Comparison of ENCODE assay signal across 9 cellular contexts in the genomic region with DNA sequence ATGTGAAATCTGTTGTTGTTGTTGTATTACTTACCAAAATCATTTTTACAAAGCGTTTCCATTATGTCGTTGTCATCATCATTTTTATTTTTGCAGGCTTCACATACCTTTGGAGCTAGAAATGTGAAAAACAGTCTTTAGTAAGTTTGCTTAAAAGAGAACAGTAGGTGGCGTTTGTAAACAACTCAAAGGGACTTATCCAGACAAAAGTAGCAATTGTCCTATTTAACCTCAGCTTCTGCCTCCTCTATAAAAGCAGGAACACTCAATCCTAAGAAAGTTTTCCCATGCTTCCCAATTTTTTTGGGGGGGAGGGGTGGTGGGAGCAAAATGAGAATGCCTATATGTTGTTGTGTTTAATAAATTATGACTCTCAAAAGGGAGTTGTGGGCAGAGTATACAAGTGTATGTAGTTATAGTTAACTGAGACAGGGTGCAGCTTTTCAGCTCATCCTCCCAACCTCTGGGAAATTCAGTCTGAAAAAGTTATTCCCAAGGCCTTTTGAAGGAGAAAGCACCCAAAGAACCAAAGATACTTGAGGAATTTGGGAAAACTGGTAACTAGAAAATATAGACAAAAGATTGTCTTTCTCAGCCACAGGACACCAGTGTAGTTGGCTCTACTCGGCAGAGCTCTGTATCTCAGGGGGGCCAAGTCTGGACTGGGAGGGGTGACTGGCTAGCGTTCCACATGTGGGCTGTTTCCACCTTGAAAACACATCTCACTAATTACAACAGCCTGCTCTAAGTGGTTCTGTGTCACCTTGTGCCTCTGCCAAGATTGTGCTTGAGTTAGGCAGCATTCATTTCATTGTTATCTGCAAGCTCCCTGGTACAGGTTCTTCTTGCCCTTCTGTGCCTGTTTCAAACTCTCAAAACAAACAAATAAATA. TPM values are rescaled to one million over a fixed set of nuclear protein-coding genes. Genes with fewer than 3 reads are reported as not detected.
DNase-seq lines count a peak whose midpoint lies in the region; ATAC-seq and TF ChIP-seq lines count a peak whose summit lies in the region.
"Had no signal": no experiment of that assay in that cellular context is flagged by ENCODE, and none has a peak within 500 bp of the region (broad histone marks: within the 10 kb centered on the region; RNA-seq: fewer than 3 reads in every experiment).

No MANE protein-coding gene starts in this region.

- H3K27me3 ChIP-seq in Loucy (ENCODE audit: insufficient read depth, low read length, poor library complexity, severe bottlenecking), result no peaks in the 10 kb centered on the region
- peaks cover 6 to 36% of the 10 kb centered on the region in 2 donors for H3K27me3 ChIP-seq in breast epithelium
- H3K27me3 ChIP-seq in CD8-positive, alpha-beta memory T cell (ENCODE audit: insufficient read depth, low read length, poor library complexity, severe bottlenecking), result peaks cover 28% of the 10 kb centered on the region

- peaks cover 14% of the 10 kb centered on the region for H3K4me1 ChIP-seq in Loucy (ENCODE audit: insufficient read depth, low read length, poor library complexity, severe bottlenecking)
- no peaks in the 10 kb centered on the region for H3K4me1 ChIP-seq in breast epithelium
- peaks cover 20% of the 10 kb centered on the region for H3K4me1 ChIP-seq in CD8-positive, alpha-beta memory T cell (ENCODE audit: insufficient read depth, low read length)

- peak overlapping the region; percentile 22; the same call in 1 of the 2 replicates for H2AFZ ChIP-seq in Loucy (ENCODE audit: low read length)

- DNase-seq in GM03348 (ENCODE audit: low spot score), result peak; percentile 50
- DNase-seq in breast epithelium (ENCODE audit: low spot score in 2 of 2), result no peak
- no peak for DNase-seq in activated gamma-delta T cell treated with Interleukin-2 at 50 U/mL for 16 hours
- DNase-seq in CD8-positive, alpha-beta memory T cell, result no peak
- DNase-seq: T-cell had no signal

- H3K27ac ChIP-seq in breast epithelium, result peak overlapping the region; percentile 19 to 52
- H3K27ac ChIP-seq in CD8-positive, alpha-beta memory T cell (ENCODE audit: low read depth, low read length), result no peak overlapping the region

- H3K9me3 Mint-ChIP-seq in nephron, result no peaks in the 10 kb centered on the region
- no peaks in the 10 kb centered on the region for H3K9me3 Mint-ChIP-seq in CD8-positive, alpha-beta memory T cell
- H3K9me3 Mint-ChIP-seq: T-cell had no signal

- no peaks in the 10 kb centered on the region for H3K79me2 ChIP-seq in Loucy (ENCODE audit: insufficient read depth, low read length)

- H3K4me1 Mint-ChIP-seq in nephron, result peaks cover 54% of the 10 kb centered on the region
- H3K4me1 Mint-ChIP-seq in CD8-positive, alpha-beta memory T cell, result peaks cover 11 to 31% (median 19%) of the 10 kb centered on the region in 3 donors

- peaks cover 50% of the 10 kb centered on the region for H3K27me3 Mint-ChIP-seq in nephron (ENCODE audit: low read depth)
- H3K27me3 Mint-ChIP-seq in CD8-positive, alpha-beta memory T cell, result peaks cover 47 to 83% of the 10 kb centered on the region in 2 donors

- intact Hi-C loops in breast epithelium (cut with DNase I; ENCODE audit: low total_unique reads), result no loop called here

- H3K36me3 Mint-ChIP-seq in nephron (ENCODE audit: low read depth), result peaks cover 38% of the 10 kb centered on the region
- H3K36me3 Mint-ChIP-seq in CD8-positive, alpha-beta memory T cell, result no peaks in the 10 kb centered on the region
- H3K36me3 Mint-ChIP-seq: T-cell had no signal

- H3K27ac Mint-ChIP-seq in nephron, result peak overlapping the region; percentile 61 to 84 (median 76)
- H3K27ac Mint-ChIP-seq in CD8-positive, alpha-beta memory T cell, result no peak overlapping the region
- H3K27ac Mint-ChIP-seq: T-cell had no signal

- no peaks in the 10 kb centered on the region for H3F3A ChIP-seq in Loucy (ENCODE audit: low read depth)

- H3K9ac ChIP-seq in Loucy (ENCODE audit: low read depth, low read length, poor library complexity, severe bottlenecking), result no peak overlapping the region

- POLR2A ChIA-PET in CD8-positive, alpha-beta memory T cell (lab: Charles Lee), result no interaction called here

- H3K36me3 ChIP-seq in Loucy (ENCODE audit: insufficient read depth, low read length) (no peaks in the 10 kb centered on the region), breast epithelium (no peaks in the 10 kb centered on the region)
- no peaks in the 10 kb centered on the region for H3K36me3 ChIP-seq in CD8-positive, alpha-beta memory T cell (ENCODE audit: insufficient read depth, low read length)

- no peaks in the 10 kb centered on the region for H3K9me2 ChIP-seq in Loucy (replicated peaks; ENCODE audit: low read depth, low read length)

- H3K4me3 ChIP-seq in Loucy (ENCODE audit: low read length, poor library complexity, severe bottlenecking), result no peak overlapping the region
- H3K4me3 ChIP-seq in breast epithelium, result peak overlapping the region in 2 of 3 donors; percentile 32 to 59
- H3K4me3 ChIP-seq in CD8-positive, alpha-beta memory T cell (ENCODE audit: low read length), result no peak overlapping the region

- peak; percentile 80 for TF ChIP-seq CTCF in Loucy (conservative IDR thresholded peaks at IDR 0.05; ENCODE audit: low read length)
- peak in 1 of 3 donors; percentile 37 for TF ChIP-seq CTCF in breast epithelium (IDR thresholded peaks at IDR 0.05)
- TF ChIP-seq CTCF in nephron (IDR thresholded peaks at IDR 0.05; ENCODE audit: unreplicated experiment in 3 of 3), result peak; percentile 37 to 56 (median 47)

- H3K4me2 ChIP-seq in Loucy (ENCODE audit: low read depth, low read length, poor library complexity, severe bottlenecking), result no peak overlapping the region

- H3K9me3 ChIP-seq in Loucy (ENCODE audit: insufficient read depth, low read depth, low read length), result no peaks in the 10 kb centered on the region
- H3K9me3 ChIP-seq in breast epithelium, result no peaks in the 10 kb centered on the region
- no peaks in the 10 kb centered on the region for H3K9me3 ChIP-seq in CD8-positive, alpha-beta memory T cell (ENCODE audit: low read length)

- no peak for TF ChIP-seq POLR2A in breast epithelium (IDR thresholded peaks at IDR 0.05)

- no peaks in the 10 kb centered on the region for H4K20me1 ChIP-seq in Loucy (ENCODE audit: insufficient read depth, low read length, poor library complexity, severe bottlenecking)

- peak overlapping the region; percentile 95 to 99 (median 97) for H3K4me3 Mint-ChIP-seq in nephron
- H3K4me3 Mint-ChIP-seq in CD8-positive, alpha-beta memory T cell, result no peak overlapping the region
- H3K4me3 Mint-ChIP-seq: T-cell had no signal

- ATAC-seq in HG02763 (IDR thresholded peaks at IDR 0.05; ENCODE audit: unreplicated experiment), result no peak
- ATAC-seq in GM18867 (IDR thresholded peaks at IDR 0.05; ENCODE audit: unreplicated experiment), result no peak

- CTCF ChIA-PET in CD8-positive, alpha-beta memory T cell (lab: Charles Lee), result interaction anchor here (0.8 to 1.2 kb wide), 4 partner anchors 20 to 215 kb away, joined by 3 read pairs; no protein-coding TSS in a partner anchor

RNA-seq across cellular contexts. Expression of gene SFRP2, which starts 2.8 kb away (rescaled TPM):
- total RNA-seq in breast epithelium, result 10 to 100 TPM in 2 of 3 donors, 1 to 10 TPM in 1; 6.9 to 60.4 (median 54.1) TPM
- total RNA-seq in CD8-positive, alpha-beta memory T cell, result under 1 TPM in 1 of 2 experiments, not detected in 1; 0.11 TPM
- polyA plus RNA-seq in CD8-positive, alpha-beta memory T cell, result not detected

RNA-seq across cellular contexts. Expression of gene RNF175, which starts 26.3 kb away (rescaled TPM):
- 1 to 10 TPM in 2 of 3 donors, not detected in 1; 3.6 to 5.9 TPM for total RNA-seq in breast epithelium
- total RNA-seq in CD8-positive, alpha-beta memory T cell, result not detected
- not detected for polyA plus RNA-seq in CD8-positive, alpha-beta memory T cell

Comparison
In these comparisons a context has a peak if more than half of its experiments do, and no peak if none do; other contexts are left out.
1. H3K4me3 ChIP-seq: peak in breast epithelium (2 of 3); none in Loucy (single experiment) and CD8-positive, alpha-beta memory T cell (single experiment).
2. H3K27ac Mint-ChIP-seq: peak in nephron (3 of 3); none in CD8-positive, alpha-beta memory T cell (0 of 8).
3. H3K4me3 Mint-ChIP-seq: peak in nephron (3 of 3); none in CD8-positive, alpha-beta memory T cell (0 of 7).
4. RNA of gene SFRP2, which starts 2.8 kb away (total RNA-seq): 6.9 to 60.4 TPM in breast epithelium; 0.11 TPM in CD8-positive, alpha-beta memory T cell; every median in the first group is over 4 times any median in the second.